Comparison of ENCODE assay signal across 10 cellular contexts in the genomic region with DNA sequence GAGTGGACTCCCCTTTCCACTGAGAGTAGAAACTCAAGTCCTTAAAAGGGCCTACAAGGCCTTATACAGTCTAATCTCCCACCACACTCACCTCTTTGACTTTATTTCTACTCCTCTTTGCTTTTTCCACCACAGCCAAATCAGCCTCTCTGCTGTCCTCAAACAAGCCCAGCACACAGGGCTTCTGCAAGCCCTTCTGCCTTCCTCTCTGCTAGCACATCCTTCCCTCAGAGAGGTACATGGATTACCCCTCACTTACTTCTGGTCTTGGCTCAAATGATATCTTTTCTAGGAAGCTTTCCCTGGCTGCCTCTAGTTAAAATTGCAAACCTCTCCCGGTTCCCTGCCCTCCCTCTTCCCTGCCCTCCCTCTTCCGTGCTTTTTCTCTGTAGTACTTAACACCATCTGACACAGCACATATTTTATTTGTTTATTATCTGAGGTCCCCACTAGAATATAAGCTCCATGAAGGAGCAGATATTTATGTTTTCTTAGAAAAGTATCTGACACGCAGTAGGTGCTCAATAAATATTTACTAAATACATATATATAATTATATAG. TPM values are rescaled to one million over a fixed set of nuclear protein-coding genes. Genes with fewer than 3 reads are reported as not detected.
A peak's percentile ranks its signal among the peaks of the same experiment; 100 is the strongest.
DNase-seq lines count a peak whose midpoint lies in the region; ATAC-seq and TF ChIP-seq lines count a peak whose summit lies in the region.
"Had no signal": no experiment of that assay in that cellular context is flagged by ENCODE, and none has a peak within 500 bp of the region (broad histone marks: within the 10 kb centered on the region; RNA-seq: fewer than 3 reads in every experiment).

No MANE protein-coding gene starts in this region.

- H3K27ac ChIP-seq in left ventricle myocardium inferior (replicated peaks) (no peak overlapping the region), muscle layer of duodenum (ENCODE audit: low read length) (no peak overlapping the region), aorta (ENCODE audit: low read depth in 1 of 2, low read length in 2 of 2) (no peak overlapping the region)

- 24 to 32% methylated on average over 2 to 3 of the region's 3 CpGs for WGBS in aorta, 2 donors

- no peak for TF ChIP-seq CTCF in left ventricle myocardium inferior (IDR thresholded peaks at IDR 0.05; ENCODE audit: borderline replicate concordance)

- DNase-seq in left ventricle myocardium inferior: no peak
- no peak for DNase-seq in cardiac septum (ENCODE audit: low spot score)
- DNase-seq in astrocyte of the hippocampus (ENCODE audit: low read depth, low spot score): peak; percentile 13
- no peak for DNase-seq in aorta
- no peak for DNase-seq in glomerular visceral epithelial cell (ENCODE audit: extremely low spot score)
- DNase-seq: cerebellar nuclear complex, SHP77 treated with DMSO at 0.1 percent for 48 hours had no signal

- intact Hi-C loops in left ventricle myocardium inferior (cut with micrococcal nuclease) (no loop called here), cardiac septum (cut with DNase I) (loop anchor here (10.0 kb wide), 2 partner anchors 200 to 360 kb away; partner anchors contain the start of genes B3GALNT2 and NID1), aorta (cut with DNase I) (loop anchor here (5.0 kb wide), 1 partner anchor 42 kb away; no protein-coding TSS in a partner anchor)

- H3K4me1 ChIP-seq in left ventricle myocardium inferior (peaks cover 37% of the 10 kb centered on the region), muscle layer of duodenum (ENCODE audit: control insufficient read depth in 1 of 2, insufficient read depth in 2 of 2, low read length in 2 of 2) (peaks cover 5 to 15% of the 10 kb centered on the region in 2 donors), aorta (ENCODE audit: control insufficient read depth in 1 of 2, insufficient read depth in 2 of 2, low read length in 2 of 2) (peaks cover 0 to 3% of the 10 kb centered on the region in 2 donors)

- H3K36me3 ChIP-seq in left ventricle myocardium inferior: no peaks in the 10 kb centered on the region
- H3K36me3 ChIP-seq in muscle layer of duodenum (ENCODE audit: control insufficient read depth in 1 of 2, insufficient read depth in 2 of 2, low read length in 2 of 2): peaks cover 0 to 3% of the 10 kb centered on the region in 2 donors
- no peaks in the 10 kb centered on the region for H3K36me3 ChIP-seq in aorta (ENCODE audit: control insufficient read depth in 1 of 2, insufficient read depth in 2 of 2, low read length in 1 of 2)

- H3K4me3 ChIP-seq in left ventricle myocardium inferior (peak overlapping the region; percentile 97), muscle layer of duodenum (ENCODE audit: low read depth in 1 of 2, low read length in 2 of 2) (peak overlapping the region; percentile 18 to 21), aorta (ENCODE audit: low read length in 2 of 2) (no peak overlapping the region)

- H3K27me3 ChIP-seq in left ventricle myocardium inferior (ENCODE audit: low read depth): no peaks in the 10 kb centered on the region
- no peaks in the 10 kb centered on the region for H3K27me3 ChIP-seq in muscle layer of duodenum (ENCODE audit: low read depth, low read length)
- no peaks in the 10 kb centered on the region for H3K27me3 ChIP-seq in aorta (ENCODE audit: control insufficient read depth in 1 of 2, insufficient read depth in 2 of 2, low read length in 1 of 2)

- no peak for ATAC-seq in HG03159 (IDR thresholded peaks at IDR 0.05; ENCODE audit: unreplicated experiment)
- no peak for ATAC-seq in aorta (ENCODE audit: low FRiP score)
- ATAC-seq in HG02852 (IDR thresholded peaks at IDR 0.05; ENCODE audit: unreplicated experiment): no peak

- H3K9me3 ChIP-seq in left ventricle myocardium inferior (replicated peaks) (no peaks in the 10 kb centered on the region), muscle layer of duodenum (ENCODE audit: control insufficient read depth in 1 of 2, low read length in 2 of 2) (no peaks in the 10 kb centered on the region), aorta (ENCODE audit: control insufficient read depth, low read length) (no peaks in the 10 kb centered on the region)

RNA-seq across cellular contexts. Expression of gene LYST, which starts 1.7 kb away (rescaled TPM):
- 10.3 TPM for total RNA-seq in left ventricle myocardium inferior
- 15.4 TPM for total RNA-seq in cardiac septum
- total RNA-seq in aorta: 10 to 100 TPM; 40.0 to 63.3 TPM
- 10 to 100 TPM in 1 of 2 donors, 1 to 10 TPM in 1; 4.1 to 13.6 TPM for polyA plus RNA-seq in aorta

Comparison
In these comparisons a context has a peak if more than half of its experiments do, and no peak if none do; other contexts are left out.
1. H3K4me3 ChIP-seq: peak in left ventricle myocardium inferior (single experiment) and muscle layer of duodenum (2 of 2); none in aorta (0 of 2).